Comparison of ENCODE assay signal across 8 cellular contexts in the genomic region with DNA sequence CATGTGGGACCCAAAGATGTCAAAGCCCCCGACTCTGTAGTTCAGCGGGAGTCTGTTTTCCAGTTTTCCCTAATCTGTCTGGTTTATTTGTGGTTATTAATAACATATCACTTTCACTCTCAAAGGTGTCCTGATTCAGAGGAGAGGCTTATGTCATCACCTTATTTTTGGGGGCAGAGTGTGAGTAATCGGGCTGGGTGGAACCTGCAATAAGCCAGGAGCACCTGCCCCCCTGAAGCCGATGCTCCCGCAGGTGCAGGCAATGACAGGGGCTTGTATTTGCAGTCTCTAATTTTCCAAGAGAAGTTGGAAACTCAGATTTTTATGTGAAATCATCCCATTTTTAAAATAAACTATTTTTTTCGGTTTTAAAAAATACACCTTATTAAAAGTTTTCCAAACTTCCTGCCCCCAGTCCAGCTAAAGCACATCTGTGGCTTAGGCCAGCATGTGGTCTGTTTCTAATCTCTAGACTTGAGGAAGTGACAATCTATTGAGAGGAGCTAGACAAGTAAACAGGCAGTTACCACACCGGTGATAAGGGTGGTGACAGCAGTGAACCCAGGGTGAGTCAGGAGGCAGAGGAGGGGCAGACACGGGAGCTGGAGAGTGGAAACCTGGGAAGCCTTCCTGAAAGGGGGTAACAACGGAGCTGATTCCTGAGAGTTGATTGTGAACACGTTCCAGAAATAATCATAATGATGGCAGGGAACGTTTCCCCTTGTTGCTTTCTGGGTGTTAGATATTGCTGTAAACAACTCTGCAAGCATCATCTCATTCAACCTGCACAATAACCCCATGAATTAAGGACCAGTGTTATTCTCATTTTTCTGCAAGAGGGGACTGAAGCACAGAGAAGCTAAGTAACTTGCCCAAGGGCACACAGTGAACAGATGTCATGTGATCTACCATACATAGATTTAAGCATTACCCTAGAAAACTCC. TPM values are rescaled to one million over a fixed set of nuclear protein-coding genes. Genes with fewer than 3 reads are reported as not detected.
DNase-seq lines count a peak whose midpoint lies in the region; ATAC-seq and TF ChIP-seq lines count a peak whose summit lies in the region.

No MANE protein-coding gene starts in this region.

- peak; percentile 64 for ATAC-seq in GM18498 (IDR thresholded peaks at IDR 0.05; ENCODE audit: unreplicated experiment)
- peak; percentile 54 for ATAC-seq in activated CD8-positive, alpha-beta T cell treated with anti-CD3 and anti-CD28 coated beads for 36 hours

- no peak overlapping the region for H3K4me3 Mint-ChIP-seq in activated CD8-positive, alpha-beta T cell treated with anti-CD3 and anti-CD28 coated beads for 36 hours
- H3K4me3 Mint-ChIP-seq in immature natural killer cell, result peak overlapping the region in 4 of 5 donors; percentile 3 to 55 (median 30)

- POLR2A ChIA-PET in activated CD8-positive, alpha-beta T cell treated with anti-CD3 and anti-CD28 coated beads for 36 hours (lab: Charles Lee), result interaction anchor here (0.8 to 17.9 kb wide), 4 partner anchors 10 to 34 kb away, joined by 3 to 276 read pairs (median 4); a partner anchor contains a TSS

- H3K9me3 ChIP-seq in GM23248 (ENCODE audit: low read depth) (no peaks in the 10 kb centered on the region), Loucy (ENCODE audit: insufficient read depth, low read depth, low read length) (no peaks in the 10 kb centered on the region), vagina (no peaks in the 10 kb centered on the region), uterus (no peaks in the 10 kb centered on the region)

- in situ Hi-C loops in GM23248 (cut with MboI) (no loop called here), GM13977 (cut with MboI; ENCODE audit: low pct_unique_long_range_greater_than_20kb, low sequenced_read_pairs, unreplicated experiment) (no loop called here)

- no peaks in the 10 kb centered on the region for H3K36me3 ChIP-seq in GM23248 (ENCODE audit: low read depth)
- no peaks in the 10 kb centered on the region for H3K36me3 ChIP-seq in Loucy (ENCODE audit: insufficient read depth, low read length)
- H3K36me3 ChIP-seq in vagina, result no peaks in the 10 kb centered on the region
- no peaks in the 10 kb centered on the region for H3K36me3 ChIP-seq in uterus

- H3K4me1 ChIP-seq in GM23248 (ENCODE audit: insufficient read depth) (peaks cover 57% of the 10 kb centered on the region), Loucy (ENCODE audit: insufficient read depth, low read length, poor library complexity, severe bottlenecking) (peaks cover 60% of the 10 kb centered on the region), vagina (peaks cover 61% of the 10 kb centered on the region), uterus (no peaks in the 10 kb centered on the region)

- WGBS in GM23248 (ENCODE audit: low coverage in 1 of 2, low lambda C conversion rate in 2 of 2, missing lambda C conversion rate in 2 of 2), 2 experiments, result 64 to 65% methylated on average over 11 of the region's 11 CpGs

- no peaks in the 10 kb centered on the region for H4K20me1 ChIP-seq in GM23248 (ENCODE audit: insufficient read depth)
- no peaks in the 10 kb centered on the region for H4K20me1 ChIP-seq in Loucy (ENCODE audit: insufficient read depth, low read length, poor library complexity, severe bottlenecking)

- CTCF ChIA-PET in activated CD8-positive, alpha-beta T cell treated with anti-CD3 and anti-CD28 coated beads for 36 hours (lab: Charles Lee), result interaction anchor here (0.7 to 2.6 kb wide), 7 partner anchors 12 to 166 kb away, joined by 3 to 10 read pairs (median 4); a partner anchor contains a TSS

- no peak for TF ChIP-seq POLR2A in vagina (IDR thresholded peaks at IDR 0.05)
- TF ChIP-seq POLR2A in uterus (IDR thresholded peaks at IDR 0.05), result no peak

- H3K4me2 ChIP-seq in GM23248 (ENCODE audit: unreplicated experiment), result peak overlapping the region; percentile 12
- H3K4me2 ChIP-seq in Loucy (ENCODE audit: low read depth, low read length, poor library complexity, severe bottlenecking), result peak overlapping the region; percentile 54

- no peaks in the 10 kb centered on the region for H3K27me3 ChIP-seq in GM23248 (replicated peaks; ENCODE audit: insufficient read depth)
- H3K27me3 ChIP-seq in Loucy (ENCODE audit: insufficient read depth, low read length, poor library complexity, severe bottlenecking), result no peaks in the 10 kb centered on the region
- no peaks in the 10 kb centered on the region for H3K27me3 ChIP-seq in vagina
- H3K27me3 ChIP-seq in uterus, result no peaks in the 10 kb centered on the region

- peaks cover 75% of the 10 kb centered on the region for H3K4me1 Mint-ChIP-seq in activated CD8-positive, alpha-beta T cell treated with anti-CD3 and anti-CD28 coated beads for 36 hours (ENCODE audit: low read depth)
- peaks cover 64 to 83% of the 10 kb centered on the region in 2 donors for H3K4me1 Mint-ChIP-seq in immature natural killer cell

- peaks cover 35% of the 10 kb centered on the region; the same call in 1 of the 2 replicates for H3F3A ChIP-seq in GM23248 (ENCODE audit: insufficient read depth)
- H3F3A ChIP-seq in Loucy (ENCODE audit: low read depth), result no peaks in the 10 kb centered on the region

- H2AFZ ChIP-seq in GM23248, result no peak overlapping the region
- H2AFZ ChIP-seq in Loucy (ENCODE audit: low read length), result no peak overlapping the region

- H3K9me3 Mint-ChIP-seq in activated CD8-positive, alpha-beta T cell treated with anti-CD3 and anti-CD28 coated beads for 36 hours, result no peaks in the 10 kb centered on the region
- peaks cover 0 to 1% (median 0%) of the 10 kb centered on the region in 6 donors for H3K9me3 Mint-ChIP-seq in immature natural killer cell

- peak overlapping the region; percentile 11 for H3K27ac Mint-ChIP-seq in activated CD8-positive, alpha-beta T cell treated with anti-CD3 and anti-CD28 coated beads for 36 hours
- H3K27ac Mint-ChIP-seq in immature natural killer cell, result peak overlapping the region; percentile 81 to 93 (median 86)

- H3K79me2 ChIP-seq in GM23248 (ENCODE audit: insufficient read depth) (no peaks in the 10 kb centered on the region), Loucy (ENCODE audit: insufficient read depth, low read length) (no peaks in the 10 kb centered on the region)

- peaks cover 2% of the 10 kb centered on the region for H3K27me3 Mint-ChIP-seq in activated CD8-positive, alpha-beta T cell treated with anti-CD3 and anti-CD28 coated beads for 36 hours
- peaks cover 3 to 13% (median 5%) of the 10 kb centered on the region in 3 donors for H3K27me3 Mint-ChIP-seq in immature natural killer cell (ENCODE audit: low read depth in 3 of 3)

- H3K9me2 ChIP-seq in GM23248 (ENCODE audit: insufficient read depth), result no peaks in the 10 kb centered on the region
- H3K9me2 ChIP-seq in Loucy (replicated peaks; ENCODE audit: low read depth, low read length), result no peaks in the 10 kb centered on the region

- H3K36me3 Mint-ChIP-seq in activated CD8-positive, alpha-beta T cell treated with anti-CD3 and anti-CD28 coated beads for 36 hours (ENCODE audit: low read depth), result no peaks in the 10 kb centered on the region
- no peaks in the 10 kb centered on the region for H3K36me3 Mint-ChIP-seq in immature natural killer cell

- TF ChIP-seq CTCF in Loucy (conservative IDR thresholded peaks at IDR 0.05; ENCODE audit: low read length), result no peak
- no peak for TF ChIP-seq CTCF in activated CD8-positive, alpha-beta T cell treated with anti-CD3 and anti-CD28 coated beads for 36 hours (IDR thresholded peaks at IDR 0.05)
- TF ChIP-seq CTCF in vagina (IDR thresholded peaks at IDR 0.05), result no peak
- no peak for TF ChIP-seq CTCF in uterus (IDR thresholded peaks at IDR 0.05)
- TF ChIP-seq CTCF in GM13977 (IDR thresholded peaks at IDR 0.05; ENCODE audit: extremely low read depth, insufficient read depth, missing control alignments), result no peak

- peak; percentile 55 for DNase-seq in GM23248
- peak; percentile 60 for DNase-seq in activated CD8-positive, alpha-beta T cell treated with anti-CD3 and anti-CD28 coated beads for 36 hours
- DNase-seq in immature natural killer cell, result peak; percentile 55 to 64 (median 59)
- no peak for DNase-seq in vagina (ENCODE audit: extremely low spot score in 2 of 2)
- no peak for DNase-seq in uterus
- DNase-seq in GM13977 (ENCODE audit: low spot score), result no peak

- peak overlapping the region; percentile 4; the same call in 1 of the 2 replicates for H3K9ac ChIP-seq in GM23248
- peak overlapping the region; percentile 9 for H3K9ac ChIP-seq in Loucy (ENCODE audit: low read depth, low read length, poor library complexity, severe bottlenecking)

- H3K4me3 ChIP-seq in GM23248, result no peak overlapping the region
- H3K4me3 ChIP-seq in Loucy (ENCODE audit: low read length, poor library complexity, severe bottlenecking), result peak overlapping the region; percentile 2
- no peak overlapping the region for H3K4me3 ChIP-seq in vagina
- no peak overlapping the region for H3K4me3 ChIP-seq in uterus

- intact Hi-C loops in activated CD8-positive, alpha-beta T cell treated with anti-CD3 and anti-CD28 coated beads for 36 hours (cut with micrococcal nuclease), result no loop called here
- intact Hi-C loops in vagina (cut with DNase I), result no loop called here
- intact Hi-C loops in uterus (cut with DNase I; ENCODE audit: low total_unique reads), result no loop called here

- H3K27ac ChIP-seq in GM23248 (peak overlapping the region; percentile 87), vagina (peak overlapping the region; percentile 78), uterus (no peak overlapping the region)

RNA-seq across cellular contexts. Expression of a gene that starts 37.3 kb away (rescaled TPM):
- total RNA-seq in GM23248 (2014; rRNA removed; shearing (Covaris generic)), result 27.6 and 33.9 TPM in 2 replicates
- polyA plus RNA-seq in GM23248 (2016; fragmentation: Nextera tagmentation; extraction: Ambion mirVana) (42.9 TPM in 2 replicates), immature natural killer cell (10 to 100 TPM; 51.4 to 91.9 (median 64.4) TPM)
- 100 to 1,000 TPM; 456 to 470 TPM for total RNA-seq in activated CD8-positive, alpha-beta T cell treated with anti-CD3 and anti-CD28 coated beads for 36 hours
- total RNA-seq in vagina (347 TPM), uterus (10 to 100 TPM; 11.4 to 84.2 (median 28.1) TPM)

Comparison
In these comparisons a context has a peak if more than half of its experiments do, and no peak if none do; other contexts are left out.
1. DNase-seq: peak in GM23248 (single experiment), activated CD8-positive, alpha-beta T cell treated with anti-CD3 and anti-CD28 coated beads for 36 hours (single experiment) and immature natural killer cell (3 of 3); none in vagina (0 of 2), uterus (0 of 2) and GM13977 (single experiment).
2. H3K27ac ChIP-seq: peak in GM23248 (single experiment) and vagina (single experiment); none in uterus (0 of 2).